8 cellular contexts compared by ENCODE assay signal in the genomic region with DNA sequence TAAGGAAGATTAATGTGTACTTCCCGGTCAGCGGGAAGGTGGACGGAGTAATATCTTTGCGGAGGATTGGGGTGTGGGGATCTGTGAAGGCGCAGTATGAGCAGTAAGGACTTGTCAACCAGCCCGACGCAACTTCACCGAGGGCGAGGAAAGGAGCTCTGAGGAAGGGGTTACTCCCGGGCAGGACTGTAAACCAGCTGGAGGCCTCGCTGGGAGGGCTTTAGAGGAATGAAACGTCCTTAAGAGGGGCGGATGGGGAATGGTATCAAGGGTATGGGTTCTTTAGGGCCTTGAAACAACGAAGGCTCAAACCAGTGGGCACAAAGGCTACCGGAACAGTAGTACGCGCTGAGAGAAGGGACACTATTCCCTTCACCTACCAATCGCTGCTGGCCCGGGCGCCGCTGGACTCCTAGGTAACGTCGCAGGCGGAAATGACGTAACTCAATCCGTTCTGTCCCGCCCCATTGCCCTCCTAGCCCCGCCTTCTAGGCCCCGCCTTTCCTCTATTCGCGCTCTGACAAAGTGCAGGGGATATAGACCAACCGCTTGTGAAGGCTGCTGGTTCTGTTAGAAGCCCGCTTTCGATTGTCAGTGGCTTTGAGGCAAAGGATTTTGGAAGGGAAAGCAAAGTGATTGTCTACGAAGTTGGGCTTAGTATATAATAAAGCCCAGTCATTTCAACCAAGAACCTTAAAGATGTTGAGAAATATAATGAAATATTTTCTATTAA. TPM values are rescaled to one million over a fixed set of nuclear protein-coding genes. Genes with fewer than 3 reads are reported as not detected.
DNase-seq lines count a peak whose midpoint lies in the region; FAIRE-seq and TF ChIP-seq lines count a peak whose summit lies in the region.

A gene with protein sequence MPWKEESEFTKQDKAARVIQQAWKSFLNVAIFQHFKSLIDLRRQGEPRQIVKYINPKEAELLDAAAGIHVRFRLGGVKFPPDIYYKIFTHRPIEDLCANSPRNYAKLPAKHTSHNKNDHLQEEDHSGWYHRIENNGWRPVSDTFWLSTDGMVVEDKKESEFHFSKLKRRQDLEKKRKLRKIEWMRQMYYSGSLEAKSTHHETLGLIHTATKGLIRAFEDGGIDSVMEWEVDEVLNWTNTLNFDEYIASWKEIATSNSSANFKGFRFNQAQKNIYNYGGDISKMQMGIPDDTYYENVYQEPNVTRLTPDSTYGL (minus strand): TSS at position 439 of the 733 bp plus-strand sequence. CDS start 5,970 bp downstream, outside the sequence.

- H3K27ac ChIP-seq in SJSA1, result peak within 1 kb of the TSS; percentile 95

- 0 out of 2 replicates have a peak, but pooled peaks cover 3% of the 10 kb centered on the region for H3K4me1 ChIP-seq in SJSA1 (replicated peaks)
- peaks cover 3% of the 10 kb centered on the region for H3K4me1 ChIP-seq in neuron (ENCODE audit: insufficient read depth, low read length)

- no peaks in the 10 kb centered on the region for H3K36me3 Mint-ChIP-seq in activated naive CD4-positive, alpha-beta T cell treated with anti-CD3 and anti-CD28 coated beads for 36 hours (ENCODE audit: low read depth)

- H3K36me3 ChIP-seq in SJSA1 (no peaks in the 10 kb centered on the region), neuron (ENCODE audit: insufficient read depth, low read length) (peaks cover 2% of the 10 kb centered on the region)

- intact Hi-C loops in activated naive CD4-positive, alpha-beta T cell treated with anti-CD3 and anti-CD28 coated beads for 36 hours (cut with micrococcal nuclease), result loop anchor here (1.0 to 10.0 kb wide), 14 partner anchors 30 to 1012 kb away; a partner anchor contains a TSS

- no peak for FAIRE-seq in frontal cortex (lab: Jason Lieb, UNC)

- peak within 1 kb of the TSS; percentile 96 for H3K27ac Mint-ChIP-seq in activated naive CD4-positive, alpha-beta T cell treated with anti-CD3 and anti-CD28 coated beads for 36 hours

- no peak for TF ChIP-seq CTCF in HFF-Myc (IDR thresholded peaks at IDR 0.05; ENCODE audit: low read depth, low read length, missing control alignments)

- H3K27me3 ChIP-seq in SJSA1 (replicated peaks) (no peaks in the 10 kb centered on the region), neuron (ENCODE audit: insufficient read depth, low read length) (no peaks in the 10 kb centered on the region)

- peak within 1 kb of the TSS; percentile 94 for H3K4me3 Mint-ChIP-seq in activated naive CD4-positive, alpha-beta T cell treated with anti-CD3 and anti-CD28 coated beads for 36 hours

- no peaks in the 10 kb centered on the region for H3K27me3 Mint-ChIP-seq in activated naive CD4-positive, alpha-beta T cell treated with anti-CD3 and anti-CD28 coated beads for 36 hours (ENCODE audit: low read depth)

- DNase-seq in GM04503 (ENCODE audit: low read depth) (peak; percentile 78), HFF-Myc (ENCODE audit: extremely low read depth, low read depth) (peak; percentile 92), MV-4-11 (lab: John Stamatoyannopoulos, UW) (peak; percentile 92), SJSA1 (ENCODE audit: low read depth in 1 of 2, low spot score in 2 of 2) (peak; percentile 88 to 90), frontal cortex (ENCODE audit: low spot score in 2 of 2) (peak; percentile 63 to 85), stromal cell of bone marrow (ENCODE audit: low read depth) (peak; percentile 94)
- peak; percentile 98 for DNase-seq in activated naive CD4-positive, alpha-beta T cell treated with anti-CD3 and anti-CD28 coated beads for 36 hours

- H3K4me3 ChIP-seq in HFF-Myc (replicated peaks; ENCODE audit: low read depth, low read length) (peak within 1 kb of the TSS; percentile 78), SJSA1 (peak within 1 kb of the TSS; percentile 50), neuron (ENCODE audit: low read length) (peak within 1 kb of the TSS; percentile 80)

- H2AFZ ChIP-seq in neuron (ENCODE audit: low read depth, low read length), result peak within 1 kb of the TSS; percentile 75

- no peaks in the 10 kb centered on the region for H3K9me3 ChIP-seq in SJSA1 (replicated peaks)
- H3K9me3 ChIP-seq in neuron (ENCODE audit: low read length), result no peaks in the 10 kb centered on the region

- CTCF ChIA-PET in activated naive CD4-positive, alpha-beta T cell treated with anti-CD3 and anti-CD28 coated beads for 36 hours (lab: Charles Lee), result no interaction called here

- H3K9me3 Mint-ChIP-seq in activated naive CD4-positive, alpha-beta T cell treated with anti-CD3 and anti-CD28 coated beads for 36 hours, result no peaks in the 10 kb centered on the region

- peaks cover 8% of the 10 kb centered on the region for H3K4me1 Mint-ChIP-seq in activated naive CD4-positive, alpha-beta T cell treated with anti-CD3 and anti-CD28 coated beads for 36 hours (ENCODE audit: low read depth)

RNA-seq across cellular contexts. Expression of the gene that starts here (rescaled TPM):
- 3.4 TPM in 1 of 2 replicates, not detected in the other for total RNA-seq in SJSA1 (2014; rRNA removed; shearing (Covaris generic))
- 1 to 10 TPM; 2.2 to 3.1 TPM for total RNA-seq in activated naive CD4-positive, alpha-beta T cell treated with anti-CD3 and anti-CD28 coated beads for 36 hours
- total RNA-seq in frontal cortex, result 0.41 TPM

Comparison
In these comparisons a context has a peak if more than half of its experiments do, and no peak if none do; other contexts are left out.
1. Peak in every context shown above with its lines: DNase-seq, H3K4me3 ChIP-seq and H3K27ac ChIP-seq.
2. Peak in DNase-seq in frontal cortex; RNA of the gene not detected or under 1 TPM.